In genomic region chr5:172446336-172447051, GRCh38 we compare ENCODE assay signal across 15 cellular contexts. TPM values are rescaled to one million over a fixed set of nuclear protein-coding genes. Genes with fewer than 3 reads are reported as not detected.
A peak's percentile ranks its signal among the peaks of the same experiment; 100 is the strongest.
DNase-seq lines count a peak whose midpoint lies in the region; ATAC-seq and TF ChIP-seq lines count a peak whose summit lies in the region.
"Had no signal": no experiment of that assay in that cellular context is flagged by ENCODE, and none has a peak within 500 bp of the region (broad histone marks: within the 10 kb centered on the region; RNA-seq: fewer than 3 reads in every experiment).

No MANE protein-coding gene starts in this region.

- no peaks in the 10 kb centered on the region for H3K27me3 ChIP-seq in left lung
- H3K27me3 ChIP-seq in skeletal muscle tissue (ENCODE audit: control insufficient read depth in 3 of 3, insufficient read depth in 3 of 3, low read length in 3 of 3) = no peaks in the 10 kb centered on the region
- H3K27me3 ChIP-seq: foreskin keratinocyte had no signal

- peak overlapping the region in 2 of 3 donors; percentile 8 to 13 for H3K9ac ChIP-seq in skeletal muscle tissue (ENCODE audit: low read depth in 1 of 3, low read length in 3 of 3)

- H3K27ac ChIP-seq in coronary artery (peak overlapping the region in 1 of 2 donors; percentile 47), left lung (peak overlapping the region in 1 of 2 donors; percentile 22), skeletal muscle tissue (ENCODE audit: low read depth, low read length) (no peak overlapping the region)
- H3K27ac ChIP-seq: foreskin keratinocyte, PC-9 had no signal

- DNase-seq in G401 (ENCODE audit: low spot score) = peak; percentile 68
- DNase-seq in coronary artery (ENCODE audit: low spot score) = no peak
- DNase-seq in left lung = peak; percentile 37 to 43
- no peak for DNase-seq in DMS 273 (lab: John Stamatoyannopoulos, UW; ENCODE audit: unreplicated experiment)
- DNase-seq in activated naive CD4-positive, alpha-beta T cell treated with anti-CD3 and anti-CD28 coated beads, Interleukin-2, amount 50 U/mL, for 16 hours = no peak
- no peak for DNase-seq in NCI-H1694 treated with DMSO at 0.1 percent for 48 hours (lab: John Stamatoyannopoulos, UW)
- DNase-seq: activated CD4-positive, alpha-beta T cell treated with anti-CD3 and anti-CD28 coated beads for 1 hour; cortex of kidney; foreskin keratinocyte; KG1; NCI-H526; PC-9; stimulated activated naive CD8-positive, alpha-beta T cell treated with anti-CD3 and anti-CD28 coated beads, Interleukin-15, Interleukin-2, amounts not matched to agents 100 U/mL and 50 U/mL, for 24 hours had no signal

- no peaks in the 10 kb centered on the region for H3K36me3 ChIP-seq in left lung
- H3K36me3 ChIP-seq in skeletal muscle tissue (ENCODE audit: control insufficient read depth in 3 of 3, insufficient read depth in 3 of 3, low read length in 3 of 3) = no peaks in the 10 kb centered on the region

- H3K4me3 ChIP-seq in coronary artery = peak overlapping the region; percentile 20
- no peak overlapping the region for H3K4me3 ChIP-seq in left lung
- peak overlapping the region; percentile 28 to 41 (median 29) for H3K4me3 ChIP-seq in skeletal muscle tissue (ENCODE audit: low read length in 3 of 3)
- H3K4me3 ChIP-seq: PC-9 had no signal

- in situ Hi-C loops in G401 (cut with HindIII; ENCODE audit: low sequenced_read_pairs) = no loop called here

- ATAC-seq in left lung (peak; percentile 4), HG02571 (IDR thresholded peaks at IDR 0.05; ENCODE audit: unreplicated experiment) (no peak)
- ATAC-seq: foreskin keratinocyte; stimulated activated naive CD8-positive, alpha-beta T cell treated with anti-CD3 and anti-CD28 coated beads, Interleukin-15, Interleukin-2, amounts not matched to agents 100 U/mL and 50 U/mL, for 24 hours had no signal

- H3K9me3 ChIP-seq in left lung = no peaks in the 10 kb centered on the region
- no peaks in the 10 kb centered on the region for H3K9me3 ChIP-seq in skeletal muscle tissue (ENCODE audit: control insufficient read depth in 3 of 3, low read length in 3 of 3)

- intact Hi-C loops in left lung (cut with DNase I) = no loop called here

- H3K4me1 ChIP-seq in left lung (peaks cover 20 to 85% of the 10 kb centered on the region in 2 donors), skeletal muscle tissue (ENCODE audit: control insufficient read depth in 3 of 3, insufficient read depth in 3 of 3, low read length in 3 of 3) (peaks cover 35 to 41% (median 39%) of the 10 kb centered on the region in 3 donors)

- TF ChIP-seq CTCF in coronary artery (IDR thresholded peaks at IDR 0.05) (no peak), left lung (IDR thresholded peaks at IDR 0.05) (no peak)

RNA-seq across cellular contexts. Expression of gene SH3PXD2B, which starts 7.8 kb away (rescaled TPM):
- 6.2 and 17.7 TPM in 2 replicates for total RNA-seq in G401 (2014; rRNA removed; shearing (Covaris generic))
- total RNA-seq in left lung (10 to 100 TPM; 50.7 to 57.5 TPM), skeletal muscle tissue (12.0 TPM)

Comparison
In these comparisons a context has a peak if more than half of its experiments do, and no peak if none do; other contexts are left out.
1. DNase-seq: peak in G401 (single experiment) and left lung (2 of 2); none in coronary artery (single experiment), DMS 273 (single experiment), activated naive CD4-positive, alpha-beta T cell treated with anti-CD3 and anti-CD28 coated beads, Interleukin-2, amount 50 U/mL, for 16 hours (single experiment) and NCI-H1694 treated with DMSO at 0.1 percent for 48 hours (single experiment).
2. H3K4me3 ChIP-seq: peak in coronary artery (single experiment) and skeletal muscle tissue (3 of 3); none in left lung (0 of 2).